Comparison of ENCODE assay signal across 9 cellular contexts in genomic region chr1:199041173-199041914, GRCh38.
DNase-seq lines count a peak whose midpoint lies in the region; ATAC-seq and TF ChIP-seq lines count a peak whose summit lies in the region.
"Had no signal": no experiment of that assay in that cellular context is flagged by ENCODE, and none has a peak within 500 bp of the region (broad histone marks: within the 10 kb centered on the region; RNA-seq: fewer than 3 reads in every experiment).

No MANE protein-coding gene starts in this region.

- H3K27ac ChIP-seq in neural progenitor cell = no peak overlapping the region
- H3K27ac ChIP-seq: 22Rv1 had no signal

- H3K79me2 ChIP-seq in neural progenitor cell (ENCODE audit: low read depth) = no peaks in the 10 kb centered on the region

- no peaks in the 10 kb centered on the region for H3K27me3 Mint-ChIP-seq in neural progenitor cell (ENCODE audit: insufficient read depth, low read depth)
- peaks cover 2% of the 10 kb centered on the region for H3K27me3 Mint-ChIP-seq in Caco-2 (ENCODE audit: insufficient read depth, unreplicated experiment)

- H3F3A ChIP-seq in neural progenitor cell (ENCODE audit: low read depth) = no peaks in the 10 kb centered on the region

- H3K4me1 Mint-ChIP-seq in neural progenitor cell (no peaks in the 10 kb centered on the region), Caco-2 (ENCODE audit: low read depth, unreplicated experiment) (no peaks in the 10 kb centered on the region)

- no TSS peak for BruUV-seq in Caco-2 (replicated peaks; lab: Mats Ljungman, UMichigan)

- H3K27me3 ChIP-seq in neural progenitor cell (no peaks in the 10 kb centered on the region), Caco-2 (replicated peaks; ENCODE audit: control insufficient read depth, insufficient read depth, low read length) (no peaks in the 10 kb centered on the region)

- CTCF ChIA-PET in Caco-2 (lab: Charles Lee) = no interaction called here

- no peaks in the 10 kb centered on the region for H3K9me3 Mint-ChIP-seq in neural progenitor cell
- H3K9me3 Mint-ChIP-seq in Caco-2 (ENCODE audit: unreplicated experiment) = no peaks in the 10 kb centered on the region

- H3K9ac ChIP-seq in neural progenitor cell = no peak overlapping the region

- peak overlapping the region; percentile 75 for H2AFZ ChIP-seq in neural progenitor cell (replicated peaks)

- H3K36me3 Mint-ChIP-seq in neural progenitor cell = no peaks in the 10 kb centered on the region
- H3K36me3 Mint-ChIP-seq in Caco-2 (ENCODE audit: insufficient read depth, unreplicated experiment) = no peaks in the 10 kb centered on the region

- POLR2A ChIA-PET in Caco-2 (lab: Charles Lee) = no interaction called here

- no peaks in the 10 kb centered on the region for H4K20me1 ChIP-seq in neural progenitor cell (ENCODE audit: low read depth)

- no peak overlapping the region for H3K4me3 ChIP-seq in neural progenitor cell
- H3K4me3 ChIP-seq in Caco-2 (ENCODE audit: low read depth, low read length) = no peak overlapping the region

- no peaks in the 10 kb centered on the region for H3K9me3 ChIP-seq in neural progenitor cell (ENCODE audit: low read depth)
- no peaks in the 10 kb centered on the region for H3K9me3 ChIP-seq in Caco-2

- no peak overlapping the region for H3K4me2 ChIP-seq in neural progenitor cell

- H3K36me3 ChIP-seq in neural progenitor cell = no peaks in the 10 kb centered on the region
- H3K36me3 ChIP-seq in Caco-2 (ENCODE audit: control insufficient read depth, insufficient read depth, low read length) = no peaks in the 10 kb centered on the region

- H3K4me1 ChIP-seq in neural progenitor cell (no peaks in the 10 kb centered on the region), Caco-2 (no peaks in the 10 kb centered on the region)

- H3K27ac Mint-ChIP-seq in neural progenitor cell (no peak overlapping the region), Caco-2 (ENCODE audit: unreplicated experiment) (no peak overlapping the region)

- H3K4me3 Mint-ChIP-seq in neural progenitor cell (no peak overlapping the region), Caco-2 (ENCODE audit: unreplicated experiment) (no peak overlapping the region)

- DNase-seq in NCI-H1694 treated with DMSO at 0.1 percent for 48 hours (lab: John Stamatoyannopoulos, UW) (peak; percentile 27), NCI-H1694 (lab: John Stamatoyannopoulos, UW) (no peak), RPMI7951 (ENCODE audit: low read depth) (peak; percentile 50), neural progenitor cell (ENCODE audit: low spot score) (no peak), NCI-H1105 (lab: John Stamatoyannopoulos, UW) (no peak), Caco-2 (no peak), superior temporal gyrus (ENCODE audit: extremely low spot score) (no peak)

- intact Hi-C loops in Caco-2 (cut with micrococcal nuclease; ENCODE audit: unreplicated experiment) = no loop called here

- no peak for TF ChIP-seq CTCF in neural progenitor cell (IDR thresholded peaks at IDR 0.05)
- TF ChIP-seq CTCF in Caco-2 (IDR thresholded peaks at IDR 0.05; ENCODE audit: insufficient read depth in 1 of 2, low read depth in 1 of 2, low read length in 1 of 2, severe bottlenecking in 1 of 2, unreplicated experiment in 1 of 2) = no peak

- ATAC-seq in HG02973 (IDR thresholded peaks at IDR 0.05; ENCODE audit: unreplicated experiment) = peak; percentile 98

Comparison
In these comparisons a context has a peak if more than half of its experiments do, and no peak if none do; other contexts are left out.
1. DNase-seq: peak in NCI-H1694 treated with DMSO at 0.1 percent for 48 hours (single experiment) and RPMI7951 (single experiment); none in NCI-H1694 (single experiment), neural progenitor cell (single experiment), NCI-H1105 (single experiment), Caco-2 (0 of 2) and superior temporal gyrus (single experiment).